8 cellular contexts compared by ENCODE assay signal in the genomic region with DNA sequence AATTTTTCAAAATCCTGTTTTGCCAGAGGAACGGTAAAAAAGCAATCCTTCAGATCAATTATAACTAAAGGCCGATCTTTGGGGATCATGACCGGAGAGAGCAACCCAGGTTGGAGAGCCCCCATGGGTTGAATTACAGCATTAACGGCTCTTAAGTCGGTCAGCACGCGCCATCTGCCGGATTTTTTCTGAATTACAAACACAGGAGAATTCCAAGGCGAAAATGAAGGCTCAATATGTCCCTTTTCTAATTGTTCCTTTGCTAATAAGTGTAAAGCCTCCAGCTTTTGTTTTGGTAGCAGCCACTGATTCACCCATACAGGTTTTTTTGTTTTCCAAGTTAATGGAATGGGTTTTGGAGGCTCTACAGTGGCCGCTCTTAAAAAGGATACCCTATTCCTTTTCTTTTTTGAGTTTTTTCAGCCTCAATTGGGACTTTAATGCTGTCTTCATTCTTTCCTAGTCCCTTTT.
DNase-seq lines count a peak whose midpoint lies in the region; ATAC-seq and TF ChIP-seq lines count a peak whose summit lies in the region.

No MANE protein-coding gene starts in this region.

- TF ChIP-seq CTCF in GM10248 (IDR thresholded peaks at IDR 0.05; ENCODE audit: control extremely low read depth, extremely low read depth, low read depth, missing control alignments) (peak; percentile 71), astrocyte of the cerebellum (IDR thresholded peaks at IDR 0.05; ENCODE audit: low read depth, low read length, missing control alignments) (peak; percentile 61)

- H3K27me3 Mint-ChIP-seq in T-helper 2 cell treated with Interferon-gamma antibody and Interleukin-4, amounts not matched to agents 5 μg/mL and 100 μg/mL, for 36 hours (ENCODE audit: low read depth), result no peaks in the 10 kb centered on the region

- POLR2A ChIA-PET in GM10248 (lab: Yijun Ruan, JAX), result no interaction called here

- ATAC-seq in HG03354 (IDR thresholded peaks at IDR 0.05; ENCODE audit: poor library complexity, severe bottlenecking, unreplicated experiment) (no peak), HG03108 (IDR thresholded peaks at IDR 0.05; ENCODE audit: unreplicated experiment) (no peak)

- no peaks in the 10 kb centered on the region for H3K36me3 Mint-ChIP-seq in T-helper 2 cell treated with Interferon-gamma antibody and Interleukin-4, amounts not matched to agents 5 μg/mL and 100 μg/mL, for 36 hours (ENCODE audit: low read depth)

- DNase-seq in GM10248 (ENCODE audit: extremely low spot score) (no peak), NCI-H2029 (lab: John Stamatoyannopoulos, UW) (peak; percentile 48), astrocyte of the cerebellum (ENCODE audit: low read depth) (peak; percentile 55), islet precursor cell (peak; percentile 63)
- DNase-seq in T-helper 2 cell treated with Interferon-gamma antibody and Interleukin-4, amounts not matched to agents 5 μg/mL and 100 μg/mL, for 36 hours (ENCODE audit: low spot score), result peak; percentile 53
- peak; percentile 61 for DNase-seq in stimulated activated CD4-positive, alpha-beta T cell treated with anti-CD3 and anti-CD28 coated beads, Interleukin-1b, Interleukin-23, amount 100 ng/mL, for 48 hours

- H3K4me3 Mint-ChIP-seq in T-helper 2 cell treated with Interferon-gamma antibody and Interleukin-4, amounts not matched to agents 5 μg/mL and 100 μg/mL, for 36 hours, result no peak overlapping the region

- H3K27ac Mint-ChIP-seq in T-helper 2 cell treated with Interferon-gamma antibody and Interleukin-4, amounts not matched to agents 5 μg/mL and 100 μg/mL, for 36 hours, result no peak overlapping the region

- no peak overlapping the region for H3K4me3 ChIP-seq in astrocyte of the cerebellum (ENCODE audit: low read depth, low read length)

- peaks cover 15% of the 10 kb centered on the region for H3K4me1 Mint-ChIP-seq in T-helper 2 cell treated with Interferon-gamma antibody and Interleukin-4, amounts not matched to agents 5 μg/mL and 100 μg/mL, for 36 hours (ENCODE audit: low read depth)

- no peaks in the 10 kb centered on the region for H3K9me3 Mint-ChIP-seq in T-helper 2 cell treated with Interferon-gamma antibody and Interleukin-4, amounts not matched to agents 5 μg/mL and 100 μg/mL, for 36 hours

- CTCF ChIA-PET in GM10248 (lab: Yijun Ruan, JAX), result interaction anchor here (1.0 to 1.9 kb wide), 5 partner anchors 12 to 245 kb away, joined by 3 to 4 read pairs (median 4); no protein-coding TSS in a partner anchor

- in situ Hi-C loops in astrocyte of the cerebellum (cut with HindIII; ENCODE audit: low sequenced_read_pairs), result no loop called here
